Comparison of ENCODE assay signal across 1 cellular context in genomic region chr16:66752379-66752778, GRCh38.
A peak's percentile ranks its signal among the peaks of the same experiment; 100 is the strongest.
TF ChIP-seq lines count a peak whose summit lies in the region.

No MANE protein-coding gene starts in this region.

TF ChIP-seq in HEK293, 187 proteins besides CTCF, POLR2A, EP300 and RAD21 (continued from another document):
- TF ChIP-seq PRDM10 (tag by site-specific recombination; IDR thresholded peaks at IDR 0.05) (no peak), SP7 (tag by site-specific recombination; IDR thresholded peaks at IDR 0.05) (no peak), ZNF335 (tag by site-specific recombination; conservative IDR thresholded peaks at IDR 0.05) (0 out of 2 replicates have a peak, but pooled peaks have one; percentile 10)
